In genomic region chr12:117052386-117053049, GRCh38 we compare ENCODE assay signal across 18 cellular contexts. TPM values are rescaled to one million over a fixed set of nuclear protein-coding genes. Genes with fewer than 3 reads are reported as not detected.
DNase-seq lines count a peak whose midpoint lies in the region; ATAC-seq and TF ChIP-seq lines count a peak whose summit lies in the region.
"Had no signal": no experiment of that assay in that cellular context is flagged by ENCODE, and none has a peak within 500 bp of the region (broad histone marks: within the 10 kb centered on the region; RNA-seq: fewer than 3 reads in every experiment).

No MANE protein-coding gene starts in this region.

- no peak overlapping the region for H3K9ac ChIP-seq in H9 (ENCODE audit: extremely low read depth, insufficient read length, low read length)
- H3K9ac ChIP-seq: SK-N-SH had no signal

- H3K14ac ChIP-seq in H9 (ENCODE audit: insufficient read depth, low read length) = no peak overlapping the region

- DNase-seq in H9 (no peak), NCI-H526 treated with DMSO at 0.1 percent for 48 hours (lab: John Stamatoyannopoulos, UW) (peak; percentile 49), right cardiac atrium (peak in 1 of 3 donors; percentile 77), chondrocyte (ENCODE audit: low spot score) (no peak), activated gamma-delta T cell treated with Interleukin-2 at 50 U/mL for 16 hours (no peak)
- DNase-seq in stimulated activated CD4-positive, alpha-beta T cell treated with anti-CD3 and anti-CD28 coated beads, Interleukin-4, amount 100 ng/mL, for 1 hour = no peak
- DNase-seq: activated CD4-positive, alpha-beta T cell treated with anti-CD3 and anti-CD28 coated beads for 1 hour; activated effector memory CD4-positive, alpha-beta T cell treated with Interleukin-2 at 50 U/mL for 16 hours; CD4-positive, alpha-beta memory T cell; central memory CD4-positive, alpha-beta T cell; KG1; kidney; NCI-H446 treated with DMSO at 0.1 percent for 48 hours; SK-N-SH; stimulated activated CD4-positive, alpha-beta T cell treated with anti-CD3 and anti-CD28 coated beads, Interleukin-15, amount 100 ng/mL, for 24 hours had no signal

- no peak overlapping the region for H2BK5ac ChIP-seq in H9 (ENCODE audit: insufficient read length, low read length)

- H3K4me1 Mint-ChIP-seq in H9 (peaks cover 45 to 57% of the 10 kb centered on the region in 2 experiments), chondrocyte (ENCODE audit: low read depth) (peaks cover 28% of the 10 kb centered on the region)
- H3K4me1 Mint-ChIP-seq: CD4-positive, alpha-beta memory T cell had no signal

- H3K79me2 ChIP-seq in H9 (ENCODE audit: insufficient read depth, low read length) = no peaks in the 10 kb centered on the region

- WGBS in H9 (ENCODE audit: extremely low coverage, insufficient read length, low lambda C conversion rate) = no CpG with 5 or more reads among the region's 8 CpGs
- WGBS in right cardiac atrium = 49% methylated on average over 8 of the region's 8 CpGs

- H3K9me3 ChIP-seq in H9 (ENCODE audit: control insufficient read depth, low read depth, low read length) (no peaks in the 10 kb centered on the region), right cardiac atrium (ENCODE audit: control insufficient read depth, low read length) (no peaks in the 10 kb centered on the region)
- H3K9me3 ChIP-seq: neutrophil, SK-N-SH had no signal

- no peak overlapping the region for H3K23ac ChIP-seq in H9 (ENCODE audit: insufficient read length, low read depth, low read length)

- no peak overlapping the region for H3K4me2 ChIP-seq in H9 (ENCODE audit: insufficient read depth, insufficient read length, low read length)
- H3K4me2 ChIP-seq: SK-N-SH had no signal

- no peak overlapping the region for H3K27ac ChIP-seq in H9 (ENCODE audit: insufficient read length, low read depth, low read length)
- H3K27ac ChIP-seq in right cardiac atrium (ENCODE audit: low read length) = peak overlapping the region; percentile 5
- H3K27ac ChIP-seq: neutrophil had no signal

- no peak overlapping the region for H3K18ac ChIP-seq in H9 (ENCODE audit: insufficient read length, low read depth, low read length)

- no peaks in the 10 kb centered on the region for H3K23me2 ChIP-seq in H9 (ENCODE audit: insufficient read length, low read depth, low read length, poor library complexity, severe bottlenecking)

- H2BK15ac ChIP-seq in H9 (ENCODE audit: low read depth, low read length) = no peak overlapping the region

- no peaks in the 10 kb centered on the region for H4K20me1 ChIP-seq in H9 (ENCODE audit: control insufficient read depth, insufficient read depth, insufficient read length)

- no peaks in the 10 kb centered on the region for H3K79me1 ChIP-seq in H9 (ENCODE audit: insufficient read depth, low read depth, low read length, poor library complexity, severe bottlenecking)

- H4K5ac ChIP-seq in H9 (ENCODE audit: insufficient read length, low read depth, low read length) = no peak overlapping the region

- H2BK12ac ChIP-seq in H9 (ENCODE audit: insufficient read length, low read depth, low read length) = no peak overlapping the region

- H3K9me3 Mint-ChIP-seq in H9 (no peaks in the 10 kb centered on the region), chondrocyte (ENCODE audit: low read depth) (no peaks in the 10 kb centered on the region)
- H3K9me3 Mint-ChIP-seq: CD4-positive, alpha-beta memory T cell had no signal

- H3K27me3 Mint-ChIP-seq in H9 (ENCODE audit: low read depth) = no peaks in the 10 kb centered on the region; the same call in 1 of the 2 replicates
- peaks cover 10% of the 10 kb centered on the region for H3K27me3 Mint-ChIP-seq in chondrocyte (ENCODE audit: low read depth)
- H3K27me3 Mint-ChIP-seq: CD4-positive, alpha-beta memory T cell had no signal

- no peak overlapping the region for H2BK120ac ChIP-seq in H9 (ENCODE audit: low read depth, low read length, poor library complexity, severe bottlenecking)

- TF ChIP-seq CTCF in H9 (conservative IDR thresholded peaks at IDR 0.05) = no peak
- no peak for TF ChIP-seq CTCF in chondrocyte (IDR thresholded peaks at IDR 0.05)

- no peak overlapping the region for H2BK20ac ChIP-seq in H9 (ENCODE audit: low read depth, low read length, poor library complexity, severe bottlenecking)

- no peak overlapping the region for H4K8ac ChIP-seq in H9 (replicated peaks; ENCODE audit: insufficient read length, low read depth, low read length)

- peaks cover 11% of the 10 kb centered on the region; the same call in 1 of the 2 replicates for H3K4me1 ChIP-seq in H9 (ENCODE audit: insufficient read depth, low read length)
- peaks cover 12% of the 10 kb centered on the region for H3K4me1 ChIP-seq in right cardiac atrium (ENCODE audit: control insufficient read depth, insufficient read depth, low read length)

- H3K36me3 Mint-ChIP-seq in H9 (ENCODE audit: insufficient read depth in 1 of 3, low read depth in 3 of 3) = no peaks in the 10 kb centered on the region; a peak in 2 of 7 replicates
- no peaks in the 10 kb centered on the region for H3K36me3 Mint-ChIP-seq in chondrocyte (ENCODE audit: low read depth)
- H3K36me3 Mint-ChIP-seq: CD4-positive, alpha-beta memory T cell had no signal

- H4K91ac ChIP-seq in H9 (ENCODE audit: insufficient read length, low read depth, low read length) = no peak overlapping the region

- H3K27me3 ChIP-seq in H9 (ENCODE audit: insufficient read depth, low read length) = no peaks in the 10 kb centered on the region
- H3K27me3 ChIP-seq in right cardiac atrium (ENCODE audit: control insufficient read depth, insufficient read depth) = no peaks in the 10 kb centered on the region
- H3K27me3 ChIP-seq: neutrophil had no signal

- no peak overlapping the region for H3K4ac ChIP-seq in H9 (ENCODE audit: low read depth, low read length)

- no peak overlapping the region for H2AK5ac ChIP-seq in H9 (ENCODE audit: insufficient read length, low read length)

- peak overlapping the region; percentile 89 to 98 (median 97) for H3K27ac Mint-ChIP-seq in H9
- H3K27ac Mint-ChIP-seq in chondrocyte (ENCODE audit: unreplicated experiment) = no peak overlapping the region

- intact Hi-C loops in right cardiac atrium (cut with DNase I) = no loop called here

- H3K4me3 Mint-ChIP-seq in H9 (peak overlapping the region; percentile 49 to 57), chondrocyte (ENCODE audit: unreplicated experiment) (no peak overlapping the region)
- H3K4me3 Mint-ChIP-seq: CD4-positive, alpha-beta memory T cell had no signal

- no peak overlapping the region for H3T11ph ChIP-seq in H9 (ENCODE audit: low read length)

- no peak overlapping the region for H3K56ac ChIP-seq in H9 (ENCODE audit: insufficient read length, low read depth, low read length)

- no peak overlapping the region for H2AFZ ChIP-seq in H9 (ENCODE audit: low read length)

- ATAC-seq in GM18502 (IDR thresholded peaks at IDR 0.05; ENCODE audit: poor library complexity, unreplicated experiment) (peak; percentile 65), right cardiac atrium (peak in 1 of 2 donors; percentile 22), HG03159 (IDR thresholded peaks at IDR 0.05; ENCODE audit: unreplicated experiment) (no peak)

- H3K4me3 ChIP-seq in right cardiac atrium (ENCODE audit: low read length) = no peak overlapping the region

RNA-seq across cellular contexts. Expression of gene TESC, which starts 46.7 kb away (rescaled TPM):
- total RNA-seq in H9 (2021) (5.4 and 5.8 TPM in 2 replicates), right cardiac atrium (10 to 100 TPM; 23.1 to 98.5 (median 57.6) TPM), chondrocyte (not detected in 3 replicates)
- 71.7 TPM for polyA plus RNA-seq in right cardiac atrium
